ENCODE assay signal across 8 cellular contexts in the genomic region with DNA sequence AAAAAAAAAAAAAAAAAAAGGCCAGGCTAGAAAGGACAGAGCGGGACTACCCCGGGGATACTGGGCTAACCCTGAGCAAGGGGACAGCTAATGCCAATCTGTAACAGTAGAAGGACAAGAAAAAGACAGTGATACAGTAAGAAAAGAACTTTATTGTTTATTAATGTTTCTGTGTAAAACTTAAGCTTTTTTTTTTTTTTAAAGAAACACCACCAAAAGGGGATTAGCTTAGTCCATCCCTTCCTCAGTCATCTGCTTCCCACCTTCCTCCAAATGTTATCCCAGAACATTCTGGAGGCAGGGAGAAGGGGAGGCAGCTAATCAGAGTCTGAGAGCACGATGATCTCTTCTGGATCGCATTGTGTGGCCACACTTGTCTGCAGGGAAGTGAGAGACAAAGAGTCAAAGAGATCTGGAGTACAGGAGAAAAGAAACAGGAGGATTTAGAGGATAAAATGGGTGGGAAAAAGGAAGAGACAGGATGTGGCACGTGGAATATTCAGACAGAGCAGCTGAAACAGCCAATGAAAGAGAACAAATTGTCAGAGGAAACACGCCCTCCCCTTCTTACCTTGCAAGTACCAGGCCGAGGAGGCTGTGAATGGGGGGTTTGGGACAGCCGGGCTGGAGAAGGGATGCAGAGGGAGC. TPM values are rescaled to one million over a fixed set of nuclear protein-coding genes. Genes with fewer than 3 reads are reported as not detected.
DNase-seq lines count a peak whose midpoint lies in the region; ATAC-seq and TF ChIP-seq lines count a peak whose summit lies in the region.

No MANE protein-coding gene starts in this region.

- peaks cover 9% of the 10 kb centered on the region for H3K27me3 Mint-ChIP-seq in neural crest cell (ENCODE audit: low read depth)

- no peaks in the 10 kb centered on the region for H3K27me3 ChIP-seq in BE2C
- H3K27me3 ChIP-seq in MG63: no peaks in the 10 kb centered on the region
- no peaks in the 10 kb centered on the region for H3K27me3 ChIP-seq in duodenal mucosa (ENCODE audit: control insufficient read depth in 1 of 2, insufficient read depth in 2 of 2, low read length in 2 of 2)

- ATAC-seq in GM19395 (IDR thresholded peaks at IDR 0.05; ENCODE audit: unreplicated experiment) (no peak), GM18861 (IDR thresholded peaks at IDR 0.05; ENCODE audit: unreplicated experiment) (no peak), HG02642 (IDR thresholded peaks at IDR 0.05; ENCODE audit: poor library complexity, unreplicated experiment) (no peak)

- DNase-seq in BE2C: no peak
- DNase-seq in MG63: no peak
- no peak for DNase-seq in neural crest cell (ENCODE audit: low read depth, low spot score)
- DNase-seq in NAMALWA (ENCODE audit: low spot score): no peak

- H3K36me3 ChIP-seq in BE2C (peaks cover 30% of the 10 kb centered on the region), MG63 (peaks cover 18% of the 10 kb centered on the region), duodenal mucosa (ENCODE audit: control insufficient read depth in 1 of 2, insufficient read depth in 2 of 2, low read length in 2 of 2) (peaks cover 26 to 37% of the 10 kb centered on the region in 2 donors)

- H3K27ac ChIP-seq in duodenal mucosa (ENCODE audit: low read depth, low read length): peak overlapping the region; percentile 24

- H3K4me1 ChIP-seq in BE2C (peaks cover 3% of the 10 kb centered on the region; the same call in 1 of the 2 replicates), duodenal mucosa (ENCODE audit: control insufficient read depth in 1 of 2, insufficient read depth in 2 of 2, low read length in 2 of 2) (peaks cover 51 to 72% of the 10 kb centered on the region in 2 donors)

- no peak for TF ChIP-seq CTCF in BE2C (IDR thresholded peaks at IDR 0.05; ENCODE audit: low read depth, low read length)
- no peak for TF ChIP-seq CTCF in neural crest cell (conservative IDR thresholded peaks at IDR 0.05)

- peak overlapping the region; percentile 98 for H3K27ac Mint-ChIP-seq in neural crest cell (ENCODE audit: unreplicated experiment)

- H3K4me3 ChIP-seq in BE2C (ENCODE audit: low read depth, low read length) (peak overlapping the region; percentile 69), MG63 (peak overlapping the region; percentile 57), duodenal mucosa (ENCODE audit: low read depth in 1 of 2, low read length in 2 of 2) (peak overlapping the region; percentile 70 to 83)

- no peaks in the 10 kb centered on the region for H3K9me3 Mint-ChIP-seq in neural crest cell

- H3K36me3 Mint-ChIP-seq in neural crest cell (ENCODE audit: low read depth): peaks cover 24% of the 10 kb centered on the region

- H3K9ac ChIP-seq in duodenal mucosa (ENCODE audit: low read depth in 1 of 2, low read length in 2 of 2): peak overlapping the region; percentile 9 to 25

- H3K4me3 Mint-ChIP-seq in neural crest cell: peak overlapping the region; percentile 98

- peaks cover 79% of the 10 kb centered on the region for H3K4me1 Mint-ChIP-seq in neural crest cell

- H3K9me3 ChIP-seq in BE2C (no peaks in the 10 kb centered on the region), MG63 (no peaks in the 10 kb centered on the region), duodenal mucosa (ENCODE audit: control insufficient read depth in 1 of 2, low read length in 2 of 2) (no peaks in the 10 kb centered on the region)

RNA-seq across cellular contexts. Expression of a gene that starts 1.0 kb away (rescaled TPM):
- polyA plus RNA-seq in BE2C (2012; ENCODE audit: insufficient read depth, insufficient read length, low read depth): 20.3 TPM
- 6.2 and 20.0 TPM in 2 replicates for total RNA-seq in MG63 (2014; rRNA removed; shearing (Covaris generic); ENCODE audit: low replicate concordance)
- total RNA-seq in neural crest cell: 23.0 and 23.4 TPM in 2 replicates

RNA-seq across cellular contexts. Expression of a gene that starts 4.2 kb away (rescaled TPM):
- polyA plus RNA-seq in BE2C (2012; ENCODE audit: insufficient read depth, insufficient read length, low read depth): 96.9 TPM
- total RNA-seq in MG63 (2014; rRNA removed; shearing (Covaris generic); ENCODE audit: low replicate concordance): 27.3 and 34.2 TPM in 2 replicates
- 85.0 and 88.2 TPM in 2 replicates for total RNA-seq in neural crest cell

RNA-seq across cellular contexts. Expression of a gene that starts 4.7 kb away (rescaled TPM):
- polyA plus RNA-seq in BE2C (2012; ENCODE audit: insufficient read depth, insufficient read length, low read depth): 8.3 TPM
- total RNA-seq in MG63 (2014; rRNA removed; shearing (Covaris generic); ENCODE audit: low replicate concordance): 37.5 and 89.0 TPM in 2 replicates
- total RNA-seq in neural crest cell: 15.4 and 16.2 TPM in 2 replicates

RNA-seq across cellular contexts. Expression of a gene that starts 19.8 kb away (rescaled TPM):
- 67.6 TPM for polyA plus RNA-seq in BE2C (2012; ENCODE audit: insufficient read depth, insufficient read length, low read depth)
- total RNA-seq in MG63 (2014; rRNA removed; shearing (Covaris generic); ENCODE audit: low replicate concordance): 71.9 and 123 TPM in 2 replicates
- total RNA-seq in neural crest cell: 51.9 and 56.0 TPM in 2 replicates

RNA-seq across cellular contexts. Expression of a gene that starts 29.1 kb away (rescaled TPM):
- polyA plus RNA-seq in BE2C (2012; ENCODE audit: insufficient read depth, insufficient read length, low read depth): 110 TPM
- total RNA-seq in MG63 (2014; rRNA removed; shearing (Covaris generic); ENCODE audit: low replicate concordance): 488 and 596 TPM in 2 replicates
- 54.9 and 61.4 TPM in 2 replicates for total RNA-seq in neural crest cell
